29 cellular contexts compared by ENCODE assay signal in the genomic region with DNA sequence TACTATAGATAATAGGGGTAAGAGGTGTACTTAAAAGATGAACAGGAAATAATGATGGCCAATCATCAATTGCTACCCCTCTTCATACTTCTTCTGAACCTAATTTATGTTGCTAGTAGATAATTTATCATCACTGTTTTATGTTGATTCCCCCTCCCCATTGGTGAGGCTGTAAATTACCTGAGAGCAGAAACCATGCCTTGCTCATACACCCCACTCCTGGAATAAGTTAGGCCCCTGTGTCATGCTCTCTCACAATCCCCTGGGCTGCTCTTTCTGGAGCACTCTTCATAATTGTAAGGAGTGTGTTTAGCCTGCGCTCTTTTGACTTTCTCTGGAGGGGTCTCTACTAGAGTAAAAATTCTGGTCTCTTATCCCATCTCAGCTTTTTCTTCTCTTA.
"Had no signal": no experiment of that assay in that cellular context is flagged by ENCODE, and none has a peak within 500 bp of the region (broad histone marks: within the 10 kb centered on the region; RNA-seq: fewer than 3 reads in every experiment).

No MANE protein-coding gene starts in this region.

- H3K27me3 Mint-ChIP-seq: dendritic cell treated with granulocyte-macrophage colony-stimulating factor and Interleukin-4, amounts not matched to agents 40 ng/mL and 50 ng/mL, for 4 days; effector memory CD8-positive, alpha-beta T cell had no signal

- H3K4me1 Mint-ChIP-seq: endodermal cell had no signal

- H3K4me3 Mint-ChIP-seq: dendritic cell treated with granulocyte-macrophage colony-stimulating factor and Interleukin-4, amounts not matched to agents 40 ng/mL and 50 ng/mL, for 4 days; effector memory CD8-positive, alpha-beta T cell; endodermal cell had no signal

- ATAC-seq: effector memory CD8-positive, alpha-beta T cell; esophagus mucosa; foreskin keratinocyte; gastrocnemius medialis; gastroesophageal sphincter; heart left ventricle; heart right ventricle had no signal

- H2AFZ ChIP-seq: hepatocyte had no signal

- H3K36me3 ChIP-seq: colonic mucosa, esophagus muscularis mucosa, esophagus squamous epithelium, gastrocnemius medialis, gastroesophageal sphincter, heart left ventricle, heart right ventricle had no signal

- DNase-seq: colonic mucosa; cortex of kidney; dermis blood vessel endothelial cell; dorsolateral prefrontal cortex; effector CD4-positive, alpha-beta T cell; effector CD8-positive, alpha-beta T cell; effector memory CD4-positive, alpha-beta T cell; effector memory CD8-positive, alpha-beta T cell; endodermal cell; erythroblast; esophagus squamous epithelium; foreskin fibroblast; foreskin keratinocyte; foreskin melanocyte; gastrocnemius medialis; glutamatergic neuron; head of caudate nucleus; heart left ventricle; heart right ventricle had no signal

- H3K27ac ChIP-seq: colonic mucosa, coronary artery, dorsolateral prefrontal cortex, epithelial cell of prostate, esophagus muscularis mucosa, esophagus squamous epithelium, foreskin keratinocyte, gastrocnemius medialis, gastroesophageal sphincter, heart left ventricle, heart right ventricle, hepatocyte had no signal

- H3K9me3 Mint-ChIP-seq: dendritic cell treated with granulocyte-macrophage colony-stimulating factor and Interleukin-4, amounts not matched to agents 40 ng/mL and 50 ng/mL, for 4 days; endodermal cell had no signal

- H3K4me2 ChIP-seq: hepatocyte had no signal

- H3K9me3 ChIP-seq: colonic mucosa, esophagus muscularis mucosa, esophagus squamous epithelium, gastrocnemius medialis, gastroesophageal sphincter, heart right ventricle had no signal

- H3K4me1 ChIP-seq: colonic mucosa, esophagus muscularis mucosa, esophagus squamous epithelium, foreskin keratinocyte, gastrocnemius medialis, gastroesophageal sphincter had no signal

- H3K27ac Mint-ChIP-seq: dendritic cell treated with granulocyte-macrophage colony-stimulating factor and Interleukin-4, amounts not matched to agents 40 ng/mL and 50 ng/mL, for 4 days; endodermal cell had no signal

- FAIRE-seq: colon, endothelial cell of umbilical vein, frontal cortex had no signal

- H3K4me3 ChIP-seq: colonic mucosa, coronary artery, dorsolateral prefrontal cortex, esophagus muscularis mucosa, esophagus squamous epithelium, gastrocnemius medialis, gastroesophageal sphincter, heart left ventricle, heart right ventricle, hepatocyte had no signal

- H3K79me2 ChIP-seq: hepatocyte had no signal

- H3K27me3 ChIP-seq: colonic mucosa, esophagus muscularis mucosa, esophagus squamous epithelium, foreskin keratinocyte, gastrocnemius medialis, gastroesophageal sphincter, heart left ventricle, heart right ventricle, hepatocyte had no signal
